8 cellular contexts compared by ENCODE assay signal in genomic region chr18:80245781-80246655, GRCh38. TPM values are rescaled to one million over a fixed set of nuclear protein-coding genes. Genes with fewer than 3 reads are reported as not detected.
DNase-seq lines count a peak whose midpoint lies in the region; ATAC-seq and TF ChIP-seq lines count a peak whose summit lies in the region.

No MANE protein-coding gene starts in this region.

- no peak overlapping the region for H3K27ac Mint-ChIP-seq in activated naive CD8-positive, alpha-beta T cell treated with anti-CD3 and anti-CD28 coated beads, Interleukin-2, amount 50 U/mL, for 24 hours

- H3K27me3 Mint-ChIP-seq in activated naive CD8-positive, alpha-beta T cell treated with anti-CD3 and anti-CD28 coated beads, Interleukin-2, amount 50 U/mL, for 24 hours: peaks cover 36% of the 10 kb centered on the region

- H3K4me1 ChIP-seq in transverse colon (peaks cover 0 to 17% (median 11%) of the 10 kb centered on the region in 4 donors), adrenal gland (replicated peaks in 1 of 2) (peaks cover 3 to 4% of the 10 kb centered on the region in 2 donors)

- ATAC-seq in Right ventricle myocardium superior (ENCODE audit: poor library complexity) (peak; percentile 9), Right ventricle myocardium inferior (no peak), GM18505 (IDR thresholded peaks at IDR 0.05; ENCODE audit: unreplicated experiment) (no peak)
- no peak for ATAC-seq in activated naive CD8-positive, alpha-beta T cell treated with anti-CD3 and anti-CD28 coated beads, Interleukin-2, amount 50 U/mL, for 24 hours

- H3K4me3 ChIP-seq in transverse colon: peak overlapping the region; percentile 61 to 92 (median 81)
- peak overlapping the region in 2 of 4 donors; percentile 70 to 90 for H3K4me3 ChIP-seq in adrenal gland

- TF ChIP-seq CTCF in transverse colon (IDR thresholded peaks at IDR 0.05): no peak
- TF ChIP-seq CTCF in adrenal gland (IDR thresholded peaks at IDR 0.05): no peak

- H3K4me1 Mint-ChIP-seq in activated naive CD8-positive, alpha-beta T cell treated with anti-CD3 and anti-CD28 coated beads, Interleukin-2, amount 50 U/mL, for 24 hours: peaks cover 8% of the 10 kb centered on the region

- no peaks in the 10 kb centered on the region for H3K9me3 Mint-ChIP-seq in activated naive CD8-positive, alpha-beta T cell treated with anti-CD3 and anti-CD28 coated beads, Interleukin-2, amount 50 U/mL, for 24 hours

- H3K9me3 ChIP-seq in transverse colon: no peaks in the 10 kb centered on the region
- H3K9me3 ChIP-seq in adrenal gland (replicated peaks in 1 of 3): no peaks in the 10 kb centered on the region

- H3K36me3 ChIP-seq in transverse colon: no peaks in the 10 kb centered on the region
- no peaks in the 10 kb centered on the region for H3K36me3 ChIP-seq in adrenal gland (replicated peaks in 1 of 2)

- DNase-seq in Right ventricle myocardium superior (no peak), Right ventricle myocardium inferior (ENCODE audit: missing footprints) (no peak), transverse colon (no peak), H4 (ENCODE audit: low spot score) (no peak), adrenal gland (no peak)
- no peak for DNase-seq in activated naive CD8-positive, alpha-beta T cell treated with anti-CD3 and anti-CD28 coated beads, Interleukin-2, amount 50 U/mL, for 24 hours

- in situ Hi-C loops in transverse colon (cut with MboI; ENCODE audit: low pct_ligation_motif_present in 1 of 4, low pct_unique_long_range_greater_than_20kb in 1 of 4, low sequenced_read_pairs in 3 of 4): no loop called here

- 32% methylated on average over 35 of the region's 54 CpGs; no CpG with 5 or more reads in 1 of the 2 donors for WGBS in transverse colon (ENCODE audit: low coverage in 1 of 2), 2 donors
- 21 to 49% (median 34%) methylated on average over 15 to 54 of the region's 54 CpGs for WGBS in adrenal gland, 4 donors

- no peak for TF ChIP-seq EP300 in transverse colon (IDR thresholded peaks at IDR 0.05; ENCODE audit: low read depth)

- intact Hi-C loops in Right ventricle myocardium superior (cut with DNase I) (no loop called here), Right ventricle myocardium inferior (cut with DNase I) (no loop called here), transverse colon (cut with DNase I; ENCODE audit: low total_unique reads) (no loop called here), adrenal gland (cut with DNase I) (no loop called here)

- H3K27ac ChIP-seq in layer of hippocampus (ENCODE audit: low read depth, low read length) (peak overlapping the region; percentile 4), transverse colon (peak overlapping the region in 2 of 4 donors; percentile 1 to 22), adrenal gland (no peak overlapping the region)

- no peak for TF ChIP-seq POLR2A in transverse colon (IDR thresholded peaks at IDR 0.05)
- TF ChIP-seq POLR2A in GM18505 (IDR thresholded peaks at IDR 0.05; ENCODE audit: borderline replicate concordance, extremely low read depth, insufficient read depth, insufficient read length): no peak
- no peak for TF ChIP-seq POLR2A in adrenal gland (IDR thresholded peaks at IDR 0.05)

- no peaks in the 10 kb centered on the region for H3K36me3 Mint-ChIP-seq in activated naive CD8-positive, alpha-beta T cell treated with anti-CD3 and anti-CD28 coated beads, Interleukin-2, amount 50 U/mL, for 24 hours (ENCODE audit: low read depth)

- no peaks in the 10 kb centered on the region for H3K27me3 ChIP-seq in layer of hippocampus (ENCODE audit: control insufficient read depth, insufficient read depth, low read length)
- peaks cover 30% of the 10 kb centered on the region for H3K27me3 ChIP-seq in transverse colon
- H3K27me3 ChIP-seq in adrenal gland: no peaks in the 10 kb centered on the region

- H3K4me3 Mint-ChIP-seq in activated naive CD8-positive, alpha-beta T cell treated with anti-CD3 and anti-CD28 coated beads, Interleukin-2, amount 50 U/mL, for 24 hours: peak overlapping the region; percentile 55

RNA-seq across cellular contexts. Expression of gene PARD6G, which starts 1.3 kb away (rescaled TPM):
- total RNA-seq in Right ventricle myocardium superior: 1.7 TPM
- total RNA-seq in Right ventricle myocardium inferior: 2.1 TPM
- total RNA-seq in transverse colon: 1 to 10 TPM in 2 of 4 donors, under 1 TPM in 2; 0.40 to 3.3 (median 1.3) TPM
- total RNA-seq in H4 (2014; rRNA removed; shearing (Covaris generic)): 2.3 and 6.7 TPM in 2 replicates
- 1 to 10 TPM; 1.3 to 4.3 (median 2.4) TPM for total RNA-seq in adrenal gland
- polyA plus RNA-seq in adrenal gland: 1 to 10 TPM in 2 of 3 donors, under 1 TPM in 1; 0.95 to 2.4 (median 1.8) TPM
